1 cellular context compared by ENCODE assay signal in genomic region chr11:64609436-64610047, GRCh38.
TF ChIP-seq lines count a peak whose summit lies in the region.

No MANE protein-coding gene starts in this region.

TF ChIP-seq in HCT116, 20 proteins besides CTCF, POLR2A, EP300 and RAD21 (continued from another document):
- TF ChIP-seq ELF1 (IDR thresholded peaks at IDR 0.05; ENCODE audit: borderline replicate concordance, low read depth) (no peak), EZH2 (IDR thresholded peaks at IDR 0.05) (no peak), POLR2AphosphoS5 (IDR thresholded peaks at IDR 0.05; ENCODE audit: low read depth, low read length) (no peak), SP1 (IDR thresholded peaks at IDR 0.05; ENCODE audit: low read depth) (no peak)
TF ChIP-seq in HCT116: peak in this region for 0.
